In genomic region chr9:34332370-34332964, GRCh38 we compare ENCODE assay signal across 8 cellular contexts. TPM values are rescaled to one million over a fixed set of nuclear protein-coding genes. Genes with fewer than 3 reads are reported as not detected.
DNase-seq lines count a peak whose midpoint lies in the region; ATAC-seq and TF ChIP-seq lines count a peak whose summit lies in the region.

No MANE protein-coding gene starts in this region.

- no peaks in the 10 kb centered on the region for H3K27me3 Mint-ChIP-seq in chondrocyte (ENCODE audit: low read depth)

- no peak for ATAC-seq in GM21529 (IDR thresholded peaks at IDR 0.05; ENCODE audit: unreplicated experiment)
- no peak for ATAC-seq in GM21528 (IDR thresholded peaks at IDR 0.05; ENCODE audit: low FRiP score, unreplicated experiment)

- H3K36me3 Mint-ChIP-seq in chondrocyte (ENCODE audit: low read depth): no peaks in the 10 kb centered on the region

- H3K27ac Mint-ChIP-seq in chondrocyte (ENCODE audit: unreplicated experiment): peak overlapping the region; percentile 19

- peak; percentile 83 for TF ChIP-seq CTCF in chondrocyte (IDR thresholded peaks at IDR 0.05)

- H3K4me3 Mint-ChIP-seq in chondrocyte (ENCODE audit: unreplicated experiment): no peak overlapping the region

- H3K9me3 Mint-ChIP-seq in chondrocyte (ENCODE audit: low read depth): no peaks in the 10 kb centered on the region

- DNase-seq in AG08395 (ENCODE audit: low spot score) (peak; percentile 30), GDM1 (lab: John Stamatoyannopoulos, UW) (peak; percentile 12), NCI-H446 treated with DMSO at 0.1 percent for 48 hours (lab: John Stamatoyannopoulos, UW) (peak; percentile 19), chondrocyte (ENCODE audit: low spot score) (no peak), middle frontal gyrus (ENCODE audit: extremely low spot score, low spot score) (peak; percentile 63), T-helper 9 cell (no peak)

- H3K4me1 Mint-ChIP-seq in chondrocyte (ENCODE audit: low read depth): peaks cover 23% of the 10 kb centered on the region

RNA-seq across cellular contexts. Expression of gene NUDT2, which starts 3.1 kb away (rescaled TPM):
- total RNA-seq in chondrocyte: 15.6 to 17.9 TPM (median 17.6 TPM) in 3 replicates

RNA-seq across cellular contexts. Expression of gene KIF24, which starts 3.4 kb away (rescaled TPM):
- total RNA-seq in chondrocyte: 0.90 to 2.5 TPM (median 1.0 TPM) in 3 replicates

RNA-seq across cellular contexts. Expression of gene MYORG, which starts 44.2 kb away (rescaled TPM):
- total RNA-seq in chondrocyte: 5.3 to 7.5 TPM (median 6.8 TPM) in 3 replicates

Comparison
In these comparisons a context has a peak if more than half of its experiments do, and no peak if none do; other contexts are left out.
1. DNase-seq: peak in AG08395 (single experiment), GDM1 (single experiment), NCI-H446 treated with DMSO at 0.1 percent for 48 hours (single experiment) and middle frontal gyrus (single experiment); none in chondrocyte (single experiment) and T-helper 9 cell (single experiment).